8 cellular contexts compared by ENCODE assay signal in genomic region chr9:21964925-21965385, GRCh38. TPM values are rescaled to one million over a fixed set of nuclear protein-coding genes. Genes with fewer than 3 reads are reported as not detected.
DNase-seq lines count a peak whose midpoint lies in the region; ATAC-seq, FAIRE-seq and TF ChIP-seq lines count a peak whose summit lies in the region.

No MANE protein-coding gene starts in this region.

- no peak overlapping the region for H3K27ac ChIP-seq in SK-N-SH (ENCODE audit: low read depth in 2 of 2, low read length in 1 of 2)
- H3K27ac ChIP-seq in mesodermal cell (ENCODE audit: low read depth, low read length, severe bottlenecking), result no peak overlapping the region

- WGBS in SK-N-SH (ENCODE audit: low lambda C conversion rate), result 14% methylated on average over 11 of the region's 29 CpGs
- 4 to 6% methylated on average over 22 to 26 of the region's 29 CpGs for WGBS in mesodermal cell (ENCODE audit: insufficient coverage in 2 of 2), 2 experiments

- no peak overlapping the region for H3K9ac ChIP-seq in SK-N-SH

- H4K20me1 ChIP-seq in SK-N-SH (ENCODE audit: insufficient read depth), result no peaks in the 10 kb centered on the region

- H3K4me3 ChIP-seq in GM08714 (ENCODE audit: low read length) (peak overlapping the region; percentile 10; the same call in 1 of the 2 replicates), HFF-Myc (replicated peaks; ENCODE audit: low read depth, low read length) (peak overlapping the region; percentile 36), SK-N-SH (ENCODE audit: low read depth in 2 of 2, low read length in 1 of 2) (peak overlapping the region; percentile 27 to 46), mesodermal cell (ENCODE audit: extremely low read depth, insufficient read depth, low read length, poor library complexity, severe bottlenecking) (peak overlapping the region; percentile 35)

- H3K36me3 ChIP-seq in SK-N-SH (replicated peaks in 1 of 2; ENCODE audit: control insufficient read depth in 1 of 2, insufficient read depth in 2 of 2, low read length in 1 of 2), result no peaks in the 10 kb centered on the region
- no peaks in the 10 kb centered on the region for H3K36me3 ChIP-seq in mesodermal cell (ENCODE audit: control insufficient read depth, insufficient read depth, low read length)

- H3K79me2 ChIP-seq in SK-N-SH (ENCODE audit: insufficient read depth), result no peaks in the 10 kb centered on the region

- peaks cover 44% of the 10 kb centered on the region for H3K27me3 ChIP-seq in SK-N-SH (ENCODE audit: insufficient read depth)

- no peak overlapping the region for H2AFZ ChIP-seq in SK-N-SH (ENCODE audit: low read depth)

- ATAC-seq in central memory CD8-positive, alpha-beta T cell (replicated peaks; ENCODE audit: extremely low read depth, poor library complexity, severe bottlenecking), result peak; percentile 72

- H3K9me2 ChIP-seq in SK-N-SH, result no peaks in the 10 kb centered on the region

- DNase-seq in HFF-Myc (ENCODE audit: extremely low read depth, low read depth), result no peak
- no peak for DNase-seq in SK-N-SH
- peak in 1 of 2 donors; percentile 36 for DNase-seq in central memory CD8-positive, alpha-beta T cell (ENCODE audit: low spot score in 2 of 2)
- no peak for DNase-seq in H54 (ENCODE audit: insufficient read length, low spot score)
- no peak for DNase-seq in NK-92 treated with Interleukin-12 subunit alpha and Interleukin-12 subunit beta, amount 100 ng/mL, for 24 hours (lab: John Stamatoyannopoulos, UW)

- peaks cover 4% of the 10 kb centered on the region for H3F3A ChIP-seq in SK-N-SH (replicated peaks; ENCODE audit: insufficient read depth)

- peaks cover 32% of the 10 kb centered on the region for H3K36me3 Mint-ChIP-seq in central memory CD8-positive, alpha-beta T cell (ENCODE audit: insufficient read depth)
- H3K36me3 Mint-ChIP-seq in stimulated activated naive CD8-positive, alpha-beta T cell treated with anti-CD3 and anti-CD28 coated beads, Interleukin-15, Interleukin-2, amounts not matched to agents 100 ng/mL and 50 ng/mL, for 24 hours (ENCODE audit: low read depth), result peaks cover 25% of the 10 kb centered on the region

- peaks cover 16% of the 10 kb centered on the region for H3K4me1 Mint-ChIP-seq in central memory CD8-positive, alpha-beta T cell
- peaks cover 30% of the 10 kb centered on the region for H3K4me1 Mint-ChIP-seq in stimulated activated naive CD8-positive, alpha-beta T cell treated with anti-CD3 and anti-CD28 coated beads, Interleukin-15, Interleukin-2, amounts not matched to agents 100 ng/mL and 50 ng/mL, for 24 hours (ENCODE audit: low read depth)

- H3K4me1 ChIP-seq in SK-N-SH (ENCODE audit: control insufficient read depth in 1 of 2, insufficient read depth in 2 of 2, low read depth in 1 of 2, low read length in 1 of 2) (peaks cover 0 to 11% of the 10 kb centered on the region in 2 experiments; a peak in 1 of 4 replicates), mesodermal cell (ENCODE audit: control insufficient read depth, insufficient read depth, low read length, poor library complexity, severe bottlenecking) (peaks cover 15% of the 10 kb centered on the region)

- CTCF ChIA-PET in SK-N-SH (lab: Yijun Ruan, JAX), result no interaction called here

- H3K9me3 Mint-ChIP-seq in central memory CD8-positive, alpha-beta T cell, result peaks cover 9% of the 10 kb centered on the region
- H3K9me3 Mint-ChIP-seq in stimulated activated naive CD8-positive, alpha-beta T cell treated with anti-CD3 and anti-CD28 coated beads, Interleukin-15, Interleukin-2, amounts not matched to agents 100 ng/mL and 50 ng/mL, for 24 hours, result peaks cover 13% of the 10 kb centered on the region

- TF ChIP-seq CTCF in HFF-Myc (IDR thresholded peaks at IDR 0.05; ENCODE audit: low read depth, low read length, missing control alignments), result no peak
- TF ChIP-seq CTCF in SK-N-SH (IDR thresholded peaks at IDR 0.05), result no peak

- no peak for TF ChIP-seq POLR2A in H54 (IDR thresholded peaks at IDR 0.05; ENCODE audit: low read depth, low read length)

- TF ChIP-seq RAD21 in SK-N-SH (IDR thresholded peaks at IDR 0.05; ENCODE audit: low read length), result no peak

- peak overlapping the region; percentile 69 for H3K4me3 Mint-ChIP-seq in central memory CD8-positive, alpha-beta T cell
- H3K4me3 Mint-ChIP-seq in stimulated activated naive CD8-positive, alpha-beta T cell treated with anti-CD3 and anti-CD28 coated beads, Interleukin-15, Interleukin-2, amounts not matched to agents 100 ng/mL and 50 ng/mL, for 24 hours, result peak overlapping the region; percentile 45

- POLR2A ChIA-PET in SK-N-SH (lab: Yijun Ruan, JAX), result no interaction called here

- H3K4me2 ChIP-seq in SK-N-SH, result peak overlapping the region; percentile 61; the same call in 1 of the 2 replicates

- peaks cover 100% of the 10 kb centered on the region for H3K27me3 Mint-ChIP-seq in central memory CD8-positive, alpha-beta T cell
- H3K27me3 Mint-ChIP-seq in stimulated activated naive CD8-positive, alpha-beta T cell treated with anti-CD3 and anti-CD28 coated beads, Interleukin-15, Interleukin-2, amounts not matched to agents 100 ng/mL and 50 ng/mL, for 24 hours, result peaks cover 96% of the 10 kb centered on the region

- H3K9me3 ChIP-seq in SK-N-SH, result no peaks in the 10 kb centered on the region
- H3K9me3 ChIP-seq in mesodermal cell (ENCODE audit: control insufficient read depth, low read length), result no peaks in the 10 kb centered on the region

- no peak for FAIRE-seq in H54 (lab: Jason Lieb, UNC)

- no peak overlapping the region for H3K27ac Mint-ChIP-seq in central memory CD8-positive, alpha-beta T cell (ENCODE audit: low read depth)
- H3K27ac Mint-ChIP-seq in stimulated activated naive CD8-positive, alpha-beta T cell treated with anti-CD3 and anti-CD28 coated beads, Interleukin-15, Interleukin-2, amounts not matched to agents 100 ng/mL and 50 ng/mL, for 24 hours, result no peak overlapping the region

- no peak for TF ChIP-seq EP300 in SK-N-SH (IDR thresholded peaks at IDR 0.05; ENCODE audit: borderline replicate concordance in 1 of 2, low read depth in 1 of 2, low read length in 1 of 2)

TF ChIP-seq in SK-N-SH, 30 proteins besides CTCF, POLR2A, EP300 and RAD21 (continues in another document):
- TF ChIP-seq MXI1 (IDR thresholded peaks at IDR 0.05; ENCODE audit: low read depth, low read length), result no peak
- no peak for TF ChIP-seq POLR2AphosphoS5 (IDR thresholded peaks at IDR 0.05; ENCODE audit: low read depth, low read length)
- TF ChIP-seq, protein P1, sequence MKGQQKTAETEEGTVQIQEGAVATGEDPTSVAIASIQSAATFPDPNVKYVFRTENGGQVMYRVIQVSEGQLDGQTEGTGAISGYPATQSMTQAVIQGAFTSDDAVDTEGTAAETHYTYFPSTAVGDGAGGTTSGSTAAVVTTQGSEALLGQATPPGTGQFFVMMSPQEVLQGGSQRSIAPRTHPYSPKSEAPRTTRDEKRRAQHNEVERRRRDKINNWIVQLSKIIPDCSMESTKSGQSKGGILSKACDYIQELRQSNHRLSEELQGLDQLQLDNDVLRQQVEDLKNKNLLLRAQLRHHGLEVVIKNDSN (IDR thresholded peaks at IDR 0.05; ENCODE audit: borderline replicate concordance, low read depth), result no peak
- TF ChIP-seq, protein P2, sequence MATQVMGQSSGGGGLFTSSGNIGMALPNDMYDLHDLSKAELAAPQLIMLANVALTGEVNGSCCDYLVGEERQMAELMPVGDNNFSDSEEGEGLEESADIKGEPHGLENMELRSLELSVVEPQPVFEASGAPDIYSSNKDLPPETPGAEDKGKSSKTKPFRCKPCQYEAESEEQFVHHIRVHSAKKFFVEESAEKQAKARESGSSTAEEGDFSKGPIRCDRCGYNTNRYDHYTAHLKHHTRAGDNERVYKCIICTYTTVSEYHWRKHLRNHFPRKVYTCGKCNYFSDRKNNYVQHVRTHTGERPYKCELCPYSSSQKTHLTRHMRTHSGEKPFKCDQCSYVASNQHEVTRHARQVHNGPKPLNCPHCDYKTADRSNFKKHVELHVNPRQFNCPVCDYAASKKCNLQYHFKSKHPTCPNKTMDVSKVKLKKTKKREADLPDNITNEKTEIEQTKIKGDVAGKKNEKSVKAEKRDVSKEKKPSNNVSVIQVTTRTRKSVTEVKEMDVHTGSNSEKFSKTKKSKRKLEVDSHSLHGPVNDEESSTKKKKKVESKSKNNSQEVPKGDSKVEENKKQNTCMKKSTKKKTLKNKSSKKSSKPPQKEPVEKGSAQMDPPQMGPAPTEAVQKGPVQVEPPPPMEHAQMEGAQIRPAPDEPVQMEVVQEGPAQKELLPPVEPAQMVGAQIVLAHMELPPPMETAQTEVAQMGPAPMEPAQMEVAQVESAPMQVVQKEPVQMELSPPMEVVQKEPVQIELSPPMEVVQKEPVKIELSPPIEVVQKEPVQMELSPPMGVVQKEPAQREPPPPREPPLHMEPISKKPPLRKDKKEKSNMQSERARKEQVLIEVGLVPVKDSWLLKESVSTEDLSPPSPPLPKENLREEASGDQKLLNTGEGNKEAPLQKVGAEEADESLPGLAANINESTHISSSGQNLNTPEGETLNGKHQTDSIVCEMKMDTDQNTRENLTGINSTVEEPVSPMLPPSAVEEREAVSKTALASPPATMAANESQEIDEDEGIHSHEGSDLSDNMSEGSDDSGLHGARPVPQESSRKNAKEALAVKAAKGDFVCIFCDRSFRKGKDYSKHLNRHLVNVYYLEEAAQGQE (IDR thresholded peaks at IDR 0.05; ENCODE audit: low read depth, low read length), result no peak
- no peak for TF ChIP-seq NRF1 (IDR thresholded peaks at IDR 0.05; ENCODE audit: low read depth, low read length)
- TF ChIP-seq JUND (IDR thresholded peaks at IDR 0.05), result no peak
- TF ChIP-seq CHD2 (IDR thresholded peaks at IDR 0.05; ENCODE audit: low read length, partially characterized antibody), result no peak
- no peak for TF ChIP-seq YY1 (IDR thresholded peaks at IDR 0.05; ENCODE audit: low read depth)
- no peak for TF ChIP-seq RXRA (IDR thresholded peaks at IDR 0.05; ENCODE audit: borderline replicate concordance, low read depth)
- TF ChIP-seq GATA2 (CRISPR knock-in tag; IDR thresholded peaks at IDR 0.05), result no peak
- no peak for TF ChIP-seq MAX (IDR thresholded peaks at IDR 0.05; ENCODE audit: low read depth)

RNA-seq across cellular contexts. Expression of gene CDKN2A, which starts 29.2 kb away (rescaled TPM):
- 34.1 and 41.4 TPM in 2 replicates for polyA plus RNA-seq in SK-N-SH (2012; rRNA removed)
- polyA plus RNA-seq in SK-N-SH (2012; cell fraction: cytosol; rRNA removed), result 28.3 and 35.3 TPM in 2 replicates
- polyA plus RNA-seq in SK-N-SH (2012; cell fraction: nucleus; rRNA removed), result 31.9 and 66.5 TPM in 2 replicates
- 12.2 TPM for polyA plus RNA-seq in mesodermal cell (2013, experiment 1 of 2)
- polyA plus RNA-seq in mesodermal cell (2013, experiment 2 of 2), result 11.9 TPM

RNA-seq across cellular contexts. Expression of gene CDKN2B-AS1, which starts 29.6 kb away (rescaled TPM):
- 0.25 and 0.44 TPM in 2 replicates for polyA plus RNA-seq in SK-N-SH (2012; rRNA removed)
- polyA plus RNA-seq in SK-N-SH (2012; cell fraction: cytosol; rRNA removed), result 0.43 and 0.45 TPM in 2 replicates
- polyA plus RNA-seq in SK-N-SH (2012; cell fraction: nucleus; rRNA removed), result 0.35 and 1.1 TPM in 2 replicates
- polyA plus RNA-seq in mesodermal cell (2013, experiment 1 of 2), result 0.48 TPM
- 0.81 TPM for polyA plus RNA-seq in mesodermal cell (2013, experiment 2 of 2)

RNA-seq across cellular contexts. Expression of gene CDKN2B, which starts 44.1 kb away (rescaled TPM):
- 6.3 and 6.4 TPM in 2 replicates for polyA plus RNA-seq in SK-N-SH (2012; rRNA removed)
- polyA plus RNA-seq in SK-N-SH (2012; cell fraction: cytosol; rRNA removed), result 6.8 and 6.9 TPM in 2 replicates
- polyA plus RNA-seq in SK-N-SH (2012; cell fraction: nucleus; rRNA removed), result 12.6 and 14.9 TPM in 2 replicates
- polyA plus RNA-seq in mesodermal cell (2013, experiment 1 of 2), result 26.1 TPM
- 17.1 TPM for polyA plus RNA-seq in mesodermal cell (2013, experiment 2 of 2)
